ENCODE assay signal across 16 cellular contexts in genomic region chr15:75176404-75176761, GRCh38. TPM values are rescaled to one million over a fixed set of nuclear protein-coding genes. Genes with fewer than 3 reads are reported as not detected.
A peak's percentile ranks its signal among the peaks of the same experiment; 100 is the strongest.
DNase-seq lines count a peak whose midpoint lies in the region; ATAC-seq and TF ChIP-seq lines count a peak whose summit lies in the region.
"Had no signal": no experiment of that assay in that cellular context is flagged by ENCODE, and none has a peak within 500 bp of the region (broad histone marks: within the 10 kb centered on the region; RNA-seq: fewer than 3 reads in every experiment).

No MANE protein-coding gene starts in this region.

- ATAC-seq in Panc1 (0 out of 2 replicates have a peak, but pooled peaks have one; percentile 30), gastroesophageal sphincter (peak; percentile 25), HG03097 (IDR thresholded peaks at IDR 0.05; ENCODE audit: low FRiP score, unreplicated experiment) (no peak), GM21717 (IDR thresholded peaks at IDR 0.05; ENCODE audit: unreplicated experiment) (no peak), GM18868 (IDR thresholded peaks at IDR 0.05; ENCODE audit: unreplicated experiment) (no peak)
- no peak for ATAC-seq in activated CD8-positive, alpha-beta T cell treated with anti-CD3 and anti-CD28 coated beads for 36 hours

- CTCF ChIA-PET in Panc1 (lab: Charles Lee) = no interaction called here
- CTCF ChIA-PET in activated CD8-positive, alpha-beta T cell treated with anti-CD3 and anti-CD28 coated beads for 36 hours (lab: Charles Lee) = no interaction called here

- in situ Hi-C loops in Panc1 (cut with HindIII; ENCODE audit: low pct_unique_long_range_greater_than_20kb, low sequenced_read_pairs) = no loop called here

- H3K27ac Mint-ChIP-seq in activated CD8-positive, alpha-beta T cell treated with anti-CD3 and anti-CD28 coated beads for 36 hours = no peak overlapping the region

- 90% methylated on average over 2 of the region's 4 CpGs; no CpG with 5 or more reads in 1 of the 2 donors for WGBS in gastroesophageal sphincter (ENCODE audit: low coverage in 1 of 2), 2 donors
- WGBS in sigmoid colon, 2 donors = 85% methylated on average over 4 of the region's 4 CpGs

- TF ChIP-seq EP300 in gastroesophageal sphincter (IDR thresholded peaks at IDR 0.05) (no peak), sigmoid colon (IDR thresholded peaks at IDR 0.05) (no peak)

- H3K4me1 Mint-ChIP-seq in activated CD8-positive, alpha-beta T cell treated with anti-CD3 and anti-CD28 coated beads for 36 hours (ENCODE audit: low read depth) = peaks cover 20% of the 10 kb centered on the region

- H3K4me1 ChIP-seq in Panc1 (ENCODE audit: control insufficient read depth, insufficient read depth, low read length) (peaks cover 23% of the 10 kb centered on the region), gastroesophageal sphincter (peaks cover 0 to 57% (median 39%) of the 10 kb centered on the region in 3 donors), sigmoid colon (peaks cover 0 to 62% (median 58%) of the 10 kb centered on the region in 4 donors)

- TF ChIP-seq POLR2A in gastroesophageal sphincter (IDR thresholded peaks at IDR 0.05) (no peak), sigmoid colon (IDR thresholded peaks at IDR 0.05) (no peak)

- TF ChIP-seq CTCF in 22Rv1 (IDR thresholded peaks at IDR 0.05) = no peak
- TF ChIP-seq CTCF in Panc1 (IDR thresholded peaks at IDR 0.05) = no peak
- no peak for TF ChIP-seq CTCF in gastroesophageal sphincter (IDR thresholded peaks at IDR 0.05)
- TF ChIP-seq CTCF in sigmoid colon (IDR thresholded peaks at IDR 0.05) = no peak
- TF ChIP-seq CTCF in activated CD8-positive, alpha-beta T cell treated with anti-CD3 and anti-CD28 coated beads for 36 hours (IDR thresholded peaks at IDR 0.05) = no peak

- POLR2A ChIA-PET in Panc1 (lab: Charles Lee) = interaction anchor here (0.7 kb wide), 1 partner anchor 28 kb away, joined by 4 read pairs; no protein-coding TSS in a partner anchor
- POLR2A ChIA-PET in activated CD8-positive, alpha-beta T cell treated with anti-CD3 and anti-CD28 coated beads for 36 hours (lab: Charles Lee) = interaction anchor here (1.0 kb wide), 1 partner anchor 110 kb away, joined by 6 read pairs; no protein-coding TSS in a partner anchor

- intact Hi-C loops in Panc1 (cut with micrococcal nuclease; ENCODE audit: unreplicated experiment) (no loop called here), sigmoid colon (cut with DNase I) (loop anchor here (5.0 kb wide), 1 partner anchor 84 kb away; no protein-coding TSS in a partner anchor)
- intact Hi-C loops in activated CD8-positive, alpha-beta T cell treated with anti-CD3 and anti-CD28 coated beads for 36 hours (cut with micrococcal nuclease) = no loop called here

- no peak overlapping the region for H3K4me3 Mint-ChIP-seq in activated CD8-positive, alpha-beta T cell treated with anti-CD3 and anti-CD28 coated beads for 36 hours

- H3K27me3 ChIP-seq in Panc1 (ENCODE audit: control insufficient read depth, insufficient read depth, low read length) = no peaks in the 10 kb centered on the region
- H3K27me3 ChIP-seq in gastroesophageal sphincter = peaks cover 17% of the 10 kb centered on the region
- H3K27me3 ChIP-seq in sigmoid colon = no peaks in the 10 kb centered on the region

- peaks cover 34% of the 10 kb centered on the region for H3K27me3 Mint-ChIP-seq in activated CD8-positive, alpha-beta T cell treated with anti-CD3 and anti-CD28 coated beads for 36 hours

- no peaks in the 10 kb centered on the region for H3K9me3 Mint-ChIP-seq in activated CD8-positive, alpha-beta T cell treated with anti-CD3 and anti-CD28 coated beads for 36 hours

- DNase-seq in Panc1 (ENCODE audit: low read depth, low spot score) = no peak
- DNase-seq in sigmoid colon = no peak
- DNase-seq in activated CD8-positive, alpha-beta T cell treated with anti-CD3 and anti-CD28 coated beads for 36 hours = no peak
- DNase-seq: activated CD4-positive, alpha-beta T cell treated with anti-CD3 and anti-CD28 coated beads, Interleukin-2, amount 50 U/mL, for 1 hour; activated naive CD4-positive, alpha-beta T cell; colonic mucosa; DND-41; left colon; NCI-H187 treated with DMSO at 0.1 percent for 48 hours; stimulated activated CD8-positive, alpha-beta memory T cell treated with anti-CD3 and anti-CD28 coated beads, Interleukin-4, amount 100 ng/mL, for 48 hours had no signal

- BruUV-seq in Panc1 (replicated peaks; lab: Mats Ljungman, UMichigan) = no TSS peak

- peak overlapping the region; percentile 44 for H3K27ac ChIP-seq in 22Rv1
- no peak overlapping the region for H3K27ac ChIP-seq in Panc1 (ENCODE audit: low read length)
- peak overlapping the region in 3 of 4 donors; percentile 37 to 70 (median 38) for H3K27ac ChIP-seq in gastroesophageal sphincter
- H3K27ac ChIP-seq in sigmoid colon = peak overlapping the region in 3 of 4 donors; percentile 46 to 58 (median 52)
- H3K27ac ChIP-seq: colonic mucosa had no signal

- H3K4me3 ChIP-seq in Panc1 (ENCODE audit: low read depth in 2 of 2, low read length in 2 of 2) (no peak overlapping the region), gastroesophageal sphincter (no peak overlapping the region), sigmoid colon (no peak overlapping the region)
- H3K4me3 ChIP-seq: colonic mucosa, smooth muscle cell had no signal

- no peaks in the 10 kb centered on the region for H3K36me3 Mint-ChIP-seq in activated CD8-positive, alpha-beta T cell treated with anti-CD3 and anti-CD28 coated beads for 36 hours (ENCODE audit: low read depth)

- no peaks in the 10 kb centered on the region for H3K36me3 ChIP-seq in Panc1 (ENCODE audit: control insufficient read depth, insufficient read depth, low read length)
- H3K36me3 ChIP-seq in gastroesophageal sphincter = no peaks in the 10 kb centered on the region
- H3K36me3 ChIP-seq in sigmoid colon = no peaks in the 10 kb centered on the region
- H3K36me3 ChIP-seq: colonic mucosa had no signal

- H3K9me3 ChIP-seq in Panc1 (ENCODE audit: control insufficient read depth, insufficient read depth, low read depth, low read length) (no peaks in the 10 kb centered on the region), gastroesophageal sphincter (no peaks in the 10 kb centered on the region), sigmoid colon (no peaks in the 10 kb centered on the region)
- H3K9me3 ChIP-seq: colonic mucosa had no signal

RNA-seq across cellular contexts. Expression of gene C15orf39, which starts 25.3 kb away (rescaled TPM):
- 17.6 TPM for total RNA-seq in Panc1 (2021; ENCODE audit: unreplicated experiment)
- polyA plus RNA-seq in Panc1 (2012; ENCODE audit: insufficient read length) = 11.7 TPM
- 10 to 100 TPM in 3 of 4 donors, 1 to 10 TPM in 1; 7.3 to 13.2 (median 11.5) TPM for total RNA-seq in gastroesophageal sphincter
- 10 to 100 TPM in 2 of 4 donors, 1 to 10 TPM in 2; 4.9 to 20.2 (median 12.0) TPM for total RNA-seq in sigmoid colon
- polyA plus RNA-seq in sigmoid colon = 10 to 100 TPM in 1 of 3 donors, 1 to 10 TPM in 2; 7.8 to 17.2 (median 9.5) TPM
- total RNA-seq in activated CD8-positive, alpha-beta T cell treated with anti-CD3 and anti-CD28 coated beads for 36 hours = 10 to 100 TPM; 22.1 to 24.1 TPM

Comparison
In these comparisons a context has a peak if more than half of its experiments do, and no peak if none do; other contexts are left out.
1. ATAC-seq: peak in Panc1 (single experiment) and gastroesophageal sphincter (single experiment); none in HG03097 (single experiment), GM21717 (single experiment), GM18868 (single experiment) and activated CD8-positive, alpha-beta T cell treated with anti-CD3 and anti-CD28 coated beads for 36 hours (single experiment).